ENCODE assay signal across 8 cellular contexts in the genomic region with DNA sequence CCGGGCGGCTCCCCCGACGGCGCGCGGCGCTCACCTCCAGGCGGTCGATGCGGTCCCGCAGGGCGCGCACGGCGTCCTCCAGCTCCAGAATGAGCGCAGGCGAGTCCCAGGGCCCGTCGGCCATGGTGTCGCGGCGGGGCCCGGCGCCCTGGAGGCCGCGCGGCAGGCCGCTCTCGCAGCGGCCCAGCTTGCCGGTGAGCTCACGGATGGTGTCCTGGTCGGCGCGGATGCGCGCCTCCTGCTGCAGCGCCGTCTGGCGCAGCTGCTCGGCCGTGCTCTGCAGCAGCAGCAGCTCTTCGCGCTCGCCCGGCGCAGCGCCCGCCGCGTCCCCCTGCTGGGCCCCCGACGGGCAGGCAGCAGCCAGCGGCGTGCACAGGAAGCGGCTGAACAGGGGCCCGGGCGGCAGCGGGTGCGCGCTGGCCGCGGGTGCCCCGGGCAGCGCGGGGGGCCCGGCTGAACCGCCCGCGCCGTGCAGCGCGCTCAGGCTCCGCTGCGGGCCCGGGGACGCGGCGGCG. TPM values are rescaled to one million over a fixed set of nuclear protein-coding genes. Genes with fewer than 3 reads are reported as not detected.
DNase-seq lines count a peak whose midpoint lies in the region; ATAC-seq and TF ChIP-seq lines count a peak whose summit lies in the region.

No MANE protein-coding gene starts in this region.

- no peaks in the 10 kb centered on the region for H3K9me3 Mint-ChIP-seq in activated T-cell treated with anti-CD3 and anti-CD28 coated beads, Interleukin-2, amount 50 U/mL, for 4 hours
- H3K9me3 Mint-ChIP-seq in nephron progenitor cell, result no peaks in the 10 kb centered on the region

- H3K27me3 ChIP-seq in testis, result no peaks in the 10 kb centered on the region

- no peaks in the 10 kb centered on the region for H3K9me3 ChIP-seq in testis

- H3K36me3 ChIP-seq in testis (ENCODE audit: low read depth, missing control alignments), result no peaks in the 10 kb centered on the region

- no peak overlapping the region for H3K4me3 ChIP-seq in fibroblast of mammary gland (ENCODE audit: control insufficient read depth, low read depth, low read length)
- peak overlapping the region; percentile 45 to 57 for H3K4me3 ChIP-seq in testis

- WGBS in testis, 2 donors, result 0% methylated on average over 7 to 48 of the region's 81 CpGs

- peaks cover 31% of the 10 kb centered on the region for H3K27me3 Mint-ChIP-seq in activated T-cell treated with anti-CD3 and anti-CD28 coated beads, Interleukin-2, amount 50 U/mL, for 4 hours (ENCODE audit: low read depth)
- peaks cover 87% of the 10 kb centered on the region for H3K27me3 Mint-ChIP-seq in nephron progenitor cell (ENCODE audit: low read depth, poor library complexity)

- peaks cover 18% of the 10 kb centered on the region for H3K4me1 Mint-ChIP-seq in activated T-cell treated with anti-CD3 and anti-CD28 coated beads, Interleukin-2, amount 50 U/mL, for 4 hours (ENCODE audit: low read depth)
- peaks cover 46% of the 10 kb centered on the region for H3K4me1 Mint-ChIP-seq in nephron progenitor cell

- intact Hi-C loops in testis (cut with DNase I; ENCODE audit: low total_unique reads), result no loop called here

- no peak overlapping the region for H3K27ac Mint-ChIP-seq in nephron progenitor cell

- no peak overlapping the region for H3K4me3 Mint-ChIP-seq in activated T-cell treated with anti-CD3 and anti-CD28 coated beads, Interleukin-2, amount 50 U/mL, for 4 hours
- no peak overlapping the region for H3K4me3 Mint-ChIP-seq in nephron progenitor cell

- TF ChIP-seq CTCF in fibroblast of mammary gland (conservative IDR thresholded peaks at IDR 0.05; ENCODE audit: control insufficient read depth, insufficient read depth, low read depth, low read length) (no peak), nephron progenitor cell (IDR thresholded peaks at IDR 0.05) (no peak), testis (IDR thresholded peaks at IDR 0.05) (peak; percentile 7 to 26 (median 21))

- DNase-seq in NCI-H2081 (lab: John Stamatoyannopoulos, UW) (peak; percentile 57 to 75), NCI-H2081 treated with DMSO at 0.1 percent for 48 hours (lab: John Stamatoyannopoulos, UW) (no peak), NCI-H446 treated with DMSO at 0.1 percent for 48 hours (lab: John Stamatoyannopoulos, UW) (peak; percentile 69), fibroblast of mammary gland (ENCODE audit: low read depth) (peak; percentile 52), nephron progenitor cell (peak; percentile 76), testis (peak; percentile 32)
- peak; percentile 41 for DNase-seq in activated T-cell treated with anti-CD3 and anti-CD28 coated beads, Interleukin-2, amount 50 U/mL, for 4 hours

- peak overlapping the region in 1 of 2 donors; percentile 50 for H3K27ac ChIP-seq in testis

- peak; percentile 84 to 86 for ATAC-seq in activated T-cell treated with anti-CD3 and anti-CD28 coated beads, Interleukin-2, amount 50 U/mL, for 4 hours
- no peak for ATAC-seq in HG03175 (IDR thresholded peaks at IDR 0.05; ENCODE audit: unreplicated experiment)

- no peak for TF ChIP-seq POLR2A in testis (IDR thresholded peaks at IDR 0.05)

- H3K36me3 Mint-ChIP-seq in activated T-cell treated with anti-CD3 and anti-CD28 coated beads, Interleukin-2, amount 50 U/mL, for 4 hours (ENCODE audit: insufficient read depth), result no peaks in the 10 kb centered on the region
- H3K36me3 Mint-ChIP-seq in nephron progenitor cell (ENCODE audit: low read depth), result no peaks in the 10 kb centered on the region

- peaks cover 3% of the 10 kb centered on the region for H3K4me1 ChIP-seq in testis

RNA-seq across cellular contexts. Expression of a gene that starts 0.6 kb away (rescaled TPM):
- total RNA-seq in activated T-cell treated with anti-CD3 and anti-CD28 coated beads, Interleukin-2, amount 50 U/mL, for 4 hours, result 1 to 10 TPM; 2.0 to 2.5 (median 2.2) TPM
- 10 to 100 TPM; 12.6 to 14.1 TPM for total RNA-seq in testis
- 3.9 TPM for polyA plus RNA-seq in testis (ENCODE audit: insufficient read depth, low read depth, low replicate concordance)

RNA-seq across cellular contexts. Expression of a gene that starts 28.8 kb away (rescaled TPM):
- total RNA-seq in activated T-cell treated with anti-CD3 and anti-CD28 coated beads, Interleukin-2, amount 50 U/mL, for 4 hours, result 100 to 1,000 TPM; 192 to 225 (median 207) TPM
- total RNA-seq in testis, result 10 to 100 TPM; 30.1 to 33.1 TPM
- 18.7 TPM for polyA plus RNA-seq in testis (ENCODE audit: insufficient read depth, low read depth, low replicate concordance)

RNA-seq across cellular contexts. Expression of a gene that starts 49.3 kb away (rescaled TPM):
- total RNA-seq in activated T-cell treated with anti-CD3 and anti-CD28 coated beads, Interleukin-2, amount 50 U/mL, for 4 hours, result 1 to 10 TPM; 4.5 to 6.1 (median 5.1) TPM
- 10 to 100 TPM; 54.4 to 76.8 TPM for total RNA-seq in testis
- 107 TPM for polyA plus RNA-seq in testis (ENCODE audit: insufficient read depth, low read depth, low replicate concordance)

Comparison
In these comparisons a context has a peak if more than half of its experiments do, and no peak if none do; other contexts are left out.
1. CTCF ChIP-seq: peak in testis (3 of 3); none in fibroblast of mammary gland (single experiment) and nephron progenitor cell (single experiment).
2. RNA of a gene that starts 28.8 kb away (total RNA-seq): 192 to 225 TPM in activated T-cell treated with anti-CD3 and anti-CD28 coated beads, Interleukin-2, amount 50 U/mL, for 4 hours; 30.1 to 33.1 TPM in testis; every median in the first group is over 4 times any median in the second.
3. RNA of a gene that starts 49.3 kb away (total RNA-seq): 54.4 to 76.8 TPM in testis; 4.5 to 6.1 TPM in activated T-cell treated with anti-CD3 and anti-CD28 coated beads, Interleukin-2, amount 50 U/mL, for 4 hours; every median in the first group is over 4 times any median in the second.